8 cellular contexts compared by ENCODE assay signal in the genomic region with DNA sequence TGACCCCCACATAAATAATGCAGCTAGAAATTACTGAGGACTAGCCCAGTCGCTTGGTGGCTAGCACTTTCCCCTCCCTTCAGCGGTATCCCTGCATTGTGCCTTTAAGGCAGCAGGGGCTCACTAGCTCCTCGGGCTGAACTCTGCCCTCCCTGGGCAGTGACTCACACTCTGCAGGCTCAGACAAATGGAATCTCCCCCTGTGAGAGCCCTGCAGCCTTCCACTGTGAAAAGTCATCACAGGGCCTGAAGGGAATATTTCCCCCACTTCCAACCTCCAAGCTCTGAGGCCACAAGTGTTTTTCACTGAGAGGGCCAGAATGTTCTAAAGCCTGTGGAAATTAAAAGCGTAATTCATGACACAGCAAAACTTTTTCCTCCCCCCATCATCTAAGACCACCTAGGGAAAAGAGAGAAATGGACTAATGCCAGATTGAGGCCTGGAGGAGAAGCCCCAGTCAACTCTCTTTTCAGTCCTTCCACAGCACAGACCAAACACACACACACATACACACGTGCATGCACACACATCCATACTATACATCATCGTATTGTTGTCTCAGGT.
DNase-seq lines count a peak whose midpoint lies in the region; ATAC-seq and TF ChIP-seq lines count a peak whose summit lies in the region.

No MANE protein-coding gene starts in this region.

- DNase-seq in GM04503 (ENCODE audit: low read depth): peak; percentile 94
- peak; percentile 96 for DNase-seq in SW480 (ENCODE audit: low spot score)
- peak; percentile 56 to 97 for DNase-seq in cardiac muscle cell (ENCODE audit: low read depth in 1 of 2, low spot score in 1 of 2)
- peak; percentile 98 for DNase-seq in renal cortical epithelial cell (ENCODE audit: low read depth)
- no peak for DNase-seq in D341Med (ENCODE audit: low spot score)
- DNase-seq in NCI-H1105 treated with DMSO at 0.1 percent for 48 hours (lab: John Stamatoyannopoulos, UW): no peak
- DNase-seq in hippocampal formation (lab: John Stamatoyannopoulos, UW): no peak

- H3K27me3 ChIP-seq in cardiac muscle cell: no peaks in the 10 kb centered on the region

- H3K4me3 ChIP-seq in cardiac muscle cell: no peak overlapping the region

- peak; percentile 30 for TF ChIP-seq CTCF in cardiac muscle cell (IDR thresholded peaks at IDR 0.05; ENCODE audit: low read depth, low read length)

- no peaks in the 10 kb centered on the region for H3K9me3 ChIP-seq in cardiac muscle cell (ENCODE audit: low read depth)

- H3K27ac ChIP-seq in cardiac muscle cell: no peak overlapping the region

- no peaks in the 10 kb centered on the region for H3K36me3 ChIP-seq in cardiac muscle cell

- ATAC-seq in HG03039 (IDR thresholded peaks at IDR 0.05; ENCODE audit: unreplicated experiment): no peak

- peaks cover 22% of the 10 kb centered on the region for H3K4me1 ChIP-seq in cardiac muscle cell (ENCODE audit: low read depth)

Comparison
In these comparisons a context has a peak if more than half of its experiments do, and no peak if none do; other contexts are left out.
1. DNase-seq: peak in GM04503 (single experiment), SW480 (single experiment), cardiac muscle cell (2 of 2) and renal cortical epithelial cell (single experiment); none in D341Med (single experiment), NCI-H1105 treated with DMSO at 0.1 percent for 48 hours (single experiment) and hippocampal formation (0 of 2).